ENCODE assay signal across 8 cellular contexts in the genomic region with DNA sequence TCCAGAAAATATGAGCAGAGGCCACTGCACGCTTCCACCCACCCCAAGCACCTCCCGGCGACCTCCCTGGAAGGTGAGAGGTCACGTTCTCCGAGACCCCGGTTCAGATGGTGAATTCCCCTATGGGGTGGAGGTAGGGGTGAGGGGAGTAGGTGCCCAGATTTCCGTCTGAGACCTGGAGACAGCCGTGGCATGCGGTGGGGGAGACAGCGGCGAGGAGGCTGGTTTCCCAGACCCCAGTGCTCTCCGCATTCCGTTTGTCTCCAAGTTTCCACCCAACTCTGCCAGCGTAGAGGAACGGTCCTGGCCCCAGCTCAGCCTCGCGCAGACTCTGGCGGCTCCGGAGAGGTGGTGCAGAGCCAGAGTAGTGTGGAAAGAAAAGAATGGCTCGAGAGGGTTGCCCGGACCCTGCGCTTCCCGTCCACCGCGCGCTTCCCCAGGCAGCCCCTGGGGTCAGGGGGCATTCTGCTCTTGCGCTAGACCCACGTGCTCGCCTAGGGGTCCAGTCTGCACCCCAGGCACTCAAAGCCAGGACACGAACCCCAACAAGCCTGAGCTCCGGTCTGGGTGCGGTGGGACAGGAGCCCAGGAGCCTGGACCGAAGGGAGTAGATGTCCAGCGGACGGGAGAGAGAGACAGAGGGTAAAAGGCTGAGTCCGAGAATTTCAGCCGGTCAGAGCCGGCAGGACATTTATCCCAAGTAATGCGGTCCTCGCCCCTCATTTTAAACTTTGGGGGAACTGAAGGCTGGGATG. TPM values are rescaled to one million over a fixed set of nuclear protein-coding genes. Genes with fewer than 3 reads are reported as not detected.
DNase-seq lines count a peak whose midpoint lies in the region; ATAC-seq and TF ChIP-seq lines count a peak whose summit lies in the region.

No MANE protein-coding gene starts in this region.

- WGBS in iPS DF 6.9 (ENCODE audit: insufficient coverage, insufficient read length) = no CpG with 5 or more reads among the region's 40 CpGs

- ATAC-seq in GM21619 (IDR thresholded peaks at IDR 0.05; ENCODE audit: unreplicated experiment) = no peak

- no peak overlapping the region for H3K27ac ChIP-seq in iPS DF 6.9 (ENCODE audit: low read length)
- H3K27ac ChIP-seq in rectal smooth muscle tissue (ENCODE audit: low read depth, low read length) = peak overlapping the region; percentile 94

- H3K9me3 ChIP-seq in BE2C (no peaks in the 10 kb centered on the region), iPS DF 6.9 (ENCODE audit: control insufficient read depth, insufficient read depth, low read length) (no peaks in the 10 kb centered on the region)

- no peaks in the 10 kb centered on the region for H3K36me3 ChIP-seq in BE2C
- no peaks in the 10 kb centered on the region for H3K36me3 ChIP-seq in iPS DF 6.9 (ENCODE audit: control insufficient read depth, insufficient read depth, low read length)
- H3K36me3 ChIP-seq in rectal smooth muscle tissue (ENCODE audit: control insufficient read depth, insufficient read depth, low read length) = peaks cover 17% of the 10 kb centered on the region

- H3K4me3 ChIP-seq in BE2C (ENCODE audit: low read depth, low read length) = peak overlapping the region; percentile 76
- H3K4me3 ChIP-seq in astrocyte of the cerebellum (ENCODE audit: low read depth, low read length) = peak overlapping the region; percentile 81
- H3K4me3 ChIP-seq in iPS DF 6.9 (ENCODE audit: low read length) = peak overlapping the region; percentile 19; the same call in 1 of the 2 replicates
- peak overlapping the region; percentile 91 for H3K4me3 ChIP-seq in rectal smooth muscle tissue (ENCODE audit: low read length)

- H3K9ac ChIP-seq in rectal smooth muscle tissue (ENCODE audit: low read length) = peak overlapping the region; percentile 89

- in situ Hi-C loops in astrocyte of the cerebellum (cut with HindIII; ENCODE audit: low sequenced_read_pairs) = loop anchor here (25.0 kb wide), 1 partner anchor 226 kb away; no protein-coding TSS in a partner anchor

- H3K4me1 ChIP-seq in BE2C = peaks cover 4% of the 10 kb centered on the region
- peaks cover 2% of the 10 kb centered on the region; the same call in 1 of the 2 replicates for H3K4me1 ChIP-seq in iPS DF 6.9 (ENCODE audit: control insufficient read depth, insufficient read depth, low read length)
- H3K4me1 ChIP-seq in rectal smooth muscle tissue (ENCODE audit: control insufficient read depth, insufficient read depth, low read length) = peaks cover 29% of the 10 kb centered on the region

- DNase-seq in BE2C (peak; percentile 62), HuH-7 (ENCODE audit: low spot score) (peak; percentile 72), astrocyte of the cerebellum (ENCODE audit: low read depth) (no peak), iPS DF 6.9 (ENCODE audit: low read depth, low spot score) (no peak), HPDE6-E6E7 (ENCODE audit: extremely low spot score) (no peak), SK-N-DZ (ENCODE audit: low spot score) (no peak)

- H3K27me3 ChIP-seq in BE2C (no peaks in the 10 kb centered on the region), iPS DF 6.9 (ENCODE audit: control insufficient read depth, insufficient read depth, low read length) (peaks cover 46% of the 10 kb centered on the region), rectal smooth muscle tissue (ENCODE audit: control insufficient read depth, insufficient read depth, low read length) (no peaks in the 10 kb centered on the region)

- TF ChIP-seq CTCF in BE2C (IDR thresholded peaks at IDR 0.05; ENCODE audit: low read depth, low read length) = no peak
- TF ChIP-seq CTCF in astrocyte of the cerebellum (IDR thresholded peaks at IDR 0.05; ENCODE audit: low read depth, low read length, missing control alignments) = peak; percentile 26

RNA-seq across cellular contexts. Expression of gene PMP22, which starts 3.9 kb away (rescaled TPM):
- 71.2 TPM for polyA plus RNA-seq in BE2C (2012; ENCODE audit: insufficient read depth, insufficient read length, low read depth)
- polyA plus RNA-seq in SK-N-DZ (2014; cell fraction: cytosol; rRNA removed) = 1.2 and 2.7 TPM in 2 replicates
- 0.21 and 1.0 TPM in 2 replicates for polyA plus RNA-seq in SK-N-DZ (2014; cell fraction: nucleus; rRNA removed)

Comparison
In these comparisons a context has a peak if more than half of its experiments do, and no peak if none do; other contexts are left out.
1. DNase-seq: peak in BE2C (single experiment) and HuH-7 (single experiment); none in astrocyte of the cerebellum (single experiment), iPS DF 6.9 (single experiment), HPDE6-E6E7 (single experiment) and SK-N-DZ (single experiment).
2. H3K4me3 ChIP-seq: peak in every context shown above with its lines; median percentile 91 in rectal smooth muscle tissue; 81 in astrocyte of the cerebellum; 76 in BE2C; 19 in iPS DF 6.9.